Comparison of ENCODE assay signal across 9 cellular contexts in the genomic region with DNA sequence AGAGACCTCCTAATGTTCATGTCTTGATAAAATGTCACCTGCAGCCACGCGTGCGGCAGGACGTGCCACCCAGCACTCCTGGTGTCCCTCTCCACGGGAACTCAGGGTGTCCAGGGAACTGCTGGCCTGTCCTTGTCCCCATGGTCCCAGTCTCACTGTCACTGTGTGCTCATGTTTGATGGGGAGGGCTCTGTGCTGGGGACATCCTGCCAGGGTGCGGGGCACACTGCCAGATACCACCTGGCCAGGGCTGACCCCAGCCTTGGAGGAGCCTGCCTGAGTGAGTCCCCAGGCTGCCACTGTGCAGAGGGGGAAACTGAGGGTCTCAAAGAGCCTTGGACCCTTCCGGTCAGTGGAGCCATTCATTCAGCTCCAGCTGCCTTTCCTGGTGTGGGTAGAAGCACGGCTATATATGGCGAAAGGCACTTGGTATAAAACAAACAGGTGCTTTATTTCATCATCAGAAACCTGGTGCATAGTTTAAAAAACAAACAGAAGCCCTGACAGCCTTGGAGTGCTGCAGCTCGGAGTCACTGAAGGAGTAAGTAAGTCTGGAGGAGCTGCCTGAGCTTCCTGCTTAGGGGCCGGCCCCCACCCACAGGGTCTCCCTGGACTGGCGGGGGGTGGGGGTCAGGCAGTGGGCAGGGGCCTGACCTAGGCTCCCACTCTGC. TPM values are rescaled to one million over a fixed set of nuclear protein-coding genes. Genes with fewer than 3 reads are reported as not detected.
A peak's percentile ranks its signal among the peaks of the same experiment; 100 is the strongest.
DNase-seq lines count a peak whose midpoint lies in the region; ATAC-seq, FAIRE-seq and TF ChIP-seq lines count a peak whose summit lies in the region.
"Had no signal": no experiment of that assay in that cellular context is flagged by ENCODE, and none has a peak within 500 bp of the region (broad histone marks: within the 10 kb centered on the region; RNA-seq: fewer than 3 reads in every experiment).

No MANE protein-coding gene starts in this region.

- peaks cover 0 to 14% of the 10 kb centered on the region in 2 donors for H3K4me1 ChIP-seq in kidney (ENCODE audit: control insufficient read depth in 1 of 2, insufficient read depth in 1 of 2, low read depth in 1 of 2, low read length in 2 of 2)
- peaks cover 43 to 64% (median 53%) of the 10 kb centered on the region in 4 donors for H3K4me1 ChIP-seq in stomach

- H3K4me3 ChIP-seq in kidney (ENCODE audit: low read length in 2 of 2) (no peak overlapping the region), stomach (peak overlapping the region in 1 of 4 donors; percentile 11)

- H3K27ac Mint-ChIP-seq in activated CD4-positive, alpha-beta T cell treated with anti-CD3 and anti-CD28 coated beads, Interleukin-2, amount 10 ng/mL, durations not matched to agents 7 days and 5 days, result peak overlapping the region; percentile 68
- H3K27ac Mint-ChIP-seq in T-helper 17 cell, result peak overlapping the region; percentile 77

- H3K9ac ChIP-seq in kidney (ENCODE audit: low read length in 2 of 2), result no peak overlapping the region

- H3K4me3 Mint-ChIP-seq in activated CD4-positive, alpha-beta T cell treated with anti-CD3 and anti-CD28 coated beads, Interleukin-2, amount 10 ng/mL, durations not matched to agents 7 days and 5 days, result no peak overlapping the region
- H3K4me3 Mint-ChIP-seq in T-helper 17 cell, result no peak overlapping the region

- no peak for TF ChIP-seq EP300 in stomach (IDR thresholded peaks at IDR 0.05)

- TF ChIP-seq CTCF in kidney (IDR thresholded peaks at IDR 0.05; ENCODE audit: borderline replicate concordance, extremely low read depth, insufficient read depth), result no peak
- TF ChIP-seq CTCF in stomach (IDR thresholded peaks at IDR 0.05), result no peak

- no peak for DNase-seq in activated CD4-positive, alpha-beta T cell treated with anti-CD3 and anti-CD28 coated beads, Interleukin-2, amount 10 ng/mL, durations not matched to agents 7 days and 5 days
- DNase-seq in activated CD4-positive, alpha-beta T cell treated with anti-CD3 and anti-CD28 coated beads, Interleukin-2, amount 50 U/mL, for 48 hours, result no peak
- DNase-seq in T-helper 17 cell (no peak), kidney (peak; percentile 70), stomach (peak; percentile 50), putamen (ENCODE audit: low spot score) (no peak)
- DNase-seq: MM.1S had no signal

- H3K36me3 Mint-ChIP-seq in activated CD4-positive, alpha-beta T cell treated with anti-CD3 and anti-CD28 coated beads, Interleukin-2, amount 10 ng/mL, durations not matched to agents 7 days and 5 days (ENCODE audit: low read depth), result peaks cover 32% of the 10 kb centered on the region
- peaks cover 2% of the 10 kb centered on the region for H3K36me3 Mint-ChIP-seq in T-helper 17 cell (ENCODE audit: low read depth)

- H3K9me3 ChIP-seq in T-helper 17 cell (ENCODE audit: control insufficient read depth, low read length, poor library complexity, severe bottlenecking), result no peaks in the 10 kb centered on the region
- no peaks in the 10 kb centered on the region for H3K9me3 ChIP-seq in kidney (ENCODE audit: control insufficient read depth in 1 of 2, low read length in 2 of 2)
- H3K9me3 ChIP-seq in stomach, result no peaks in the 10 kb centered on the region

- peaks cover 20% of the 10 kb centered on the region for H3K4me1 Mint-ChIP-seq in activated CD4-positive, alpha-beta T cell treated with anti-CD3 and anti-CD28 coated beads, Interleukin-2, amount 10 ng/mL, durations not matched to agents 7 days and 5 days
- peaks cover 15% of the 10 kb centered on the region for H3K4me1 Mint-ChIP-seq in T-helper 17 cell

- H3K9me3 Mint-ChIP-seq in activated CD4-positive, alpha-beta T cell treated with anti-CD3 and anti-CD28 coated beads, Interleukin-2, amount 10 ng/mL, durations not matched to agents 7 days and 5 days, result no peaks in the 10 kb centered on the region

- intact Hi-C loops in kidney (cut with DNase I) (no loop called here), stomach (cut with DNase I; ENCODE audit: low total_unique reads) (loop anchor here (10.0 kb wide), 1 partner anchor 165 kb away; no protein-coding TSS in a partner anchor)

- WGBS in stomach, 5 donors, result 49 to 65% (median 55%) methylated on average over 12 of the region's 12 CpGs

- POLR2A ChIA-PET in activated CD4-positive, alpha-beta T cell treated with anti-CD3 and anti-CD28 coated beads, Interleukin-2, amount 10 ng/mL, durations not matched to agents 7 days and 5 days (lab: Charles Lee), result no interaction called here

- H3K27ac ChIP-seq in kidney (ENCODE audit: low read depth in 2 of 2, low read length in 2 of 2) (no peak overlapping the region), stomach (peak overlapping the region; percentile 84 to 99 (median 94))

- peaks cover 14 to 46% of the 10 kb centered on the region in 2 donors for H3K36me3 ChIP-seq in kidney (ENCODE audit: control insufficient read depth in 1 of 2, insufficient read depth in 2 of 2, low read length in 2 of 2)
- peaks cover 47 to 72% (median 68%) of the 10 kb centered on the region in 4 donors for H3K36me3 ChIP-seq in stomach

- ATAC-seq in T-helper 17 cell (no peak), HG03139 (IDR thresholded peaks at IDR 0.05; ENCODE audit: unreplicated experiment) (no peak), HG02884 (IDR thresholded peaks at IDR 0.05; ENCODE audit: unreplicated experiment) (no peak)

- FAIRE-seq in kidney (lab: Jason Lieb, UNC), result no peak

- H3K27me3 Mint-ChIP-seq in activated CD4-positive, alpha-beta T cell treated with anti-CD3 and anti-CD28 coated beads, Interleukin-2, amount 10 ng/mL, durations not matched to agents 7 days and 5 days, result no peaks in the 10 kb centered on the region
- no peaks in the 10 kb centered on the region for H3K27me3 Mint-ChIP-seq in T-helper 17 cell

- no peak for TF ChIP-seq POLR2A in stomach (IDR thresholded peaks at IDR 0.05)

- no peaks in the 10 kb centered on the region for H3K27me3 ChIP-seq in stomach

- CTCF ChIA-PET in activated CD4-positive, alpha-beta T cell treated with anti-CD3 and anti-CD28 coated beads, Interleukin-2, amount 10 ng/mL, durations not matched to agents 7 days and 5 days (lab: Charles Lee), result interaction anchor here (1.0 kb wide), 1 partner anchor 17 kb away, joined by 3 read pairs; no protein-coding TSS in a partner anchor

RNA-seq across cellular contexts. Expression of a gene that starts 32.9 kb away (rescaled TPM):
- total RNA-seq in activated CD4-positive, alpha-beta T cell treated with anti-CD3 and anti-CD28 coated beads, Interleukin-2, amount 10 ng/mL, durations not matched to agents 7 days and 5 days, result 10 to 100 TPM; 49.1 to 50.7 TPM
- 10 to 100 TPM; 32.8 to 34.0 TPM for total RNA-seq in T-helper 17 cell
- 22.0 TPM for total RNA-seq in kidney
- 15.1 TPM for polyA plus RNA-seq in kidney (ENCODE audit: insufficient read depth, low read depth, low replicate concordance)
- 10 to 100 TPM; 11.7 to 68.7 (median 18.7) TPM for total RNA-seq in stomach
- 10 to 100 TPM; 12.7 to 18.6 (median 17.6) TPM for polyA plus RNA-seq in stomach

RNA-seq across cellular contexts. Expression of a gene that starts 33.1 kb away (rescaled TPM):
- 1 to 10 TPM; 2.5 to 5.2 TPM for total RNA-seq in activated CD4-positive, alpha-beta T cell treated with anti-CD3 and anti-CD28 coated beads, Interleukin-2, amount 10 ng/mL, durations not matched to agents 7 days and 5 days
- total RNA-seq in T-helper 17 cell (1 to 10 TPM; 1.7 to 3.6 TPM), kidney (4.3 TPM), stomach (10 to 100 TPM in 1 of 5 donors, 1 to 10 TPM in 3, under 1 TPM in 1; 0.58 to 11.9 (median 4.6) TPM)
- polyA plus RNA-seq in kidney (ENCODE audit: insufficient read depth, low read depth, low replicate concordance) (4.3 TPM), stomach (1 to 10 TPM; 2.8 to 6.6 (median 5.5) TPM)

Comparison
In these comparisons a context has a peak if more than half of its experiments do, and no peak if none do; other contexts are left out.
1. DNase-seq: peak in kidney (single experiment) and stomach (single experiment); none in activated CD4-positive, alpha-beta T cell treated with anti-CD3 and anti-CD28 coated beads, Interleukin-2, amount 10 ng/mL, durations not matched to agents 7 days and 5 days (single experiment), activated CD4-positive, alpha-beta T cell treated with anti-CD3 and anti-CD28 coated beads, Interleukin-2, amount 50 U/mL, for 48 hours (0 of 2), T-helper 17 cell (0 of 3) and putamen (single experiment).
2. H3K27ac ChIP-seq: peak in stomach (5 of 5); none in kidney (0 of 2).